Comparison of ENCODE assay signal across 2 cellular contexts in the genomic region with DNA sequence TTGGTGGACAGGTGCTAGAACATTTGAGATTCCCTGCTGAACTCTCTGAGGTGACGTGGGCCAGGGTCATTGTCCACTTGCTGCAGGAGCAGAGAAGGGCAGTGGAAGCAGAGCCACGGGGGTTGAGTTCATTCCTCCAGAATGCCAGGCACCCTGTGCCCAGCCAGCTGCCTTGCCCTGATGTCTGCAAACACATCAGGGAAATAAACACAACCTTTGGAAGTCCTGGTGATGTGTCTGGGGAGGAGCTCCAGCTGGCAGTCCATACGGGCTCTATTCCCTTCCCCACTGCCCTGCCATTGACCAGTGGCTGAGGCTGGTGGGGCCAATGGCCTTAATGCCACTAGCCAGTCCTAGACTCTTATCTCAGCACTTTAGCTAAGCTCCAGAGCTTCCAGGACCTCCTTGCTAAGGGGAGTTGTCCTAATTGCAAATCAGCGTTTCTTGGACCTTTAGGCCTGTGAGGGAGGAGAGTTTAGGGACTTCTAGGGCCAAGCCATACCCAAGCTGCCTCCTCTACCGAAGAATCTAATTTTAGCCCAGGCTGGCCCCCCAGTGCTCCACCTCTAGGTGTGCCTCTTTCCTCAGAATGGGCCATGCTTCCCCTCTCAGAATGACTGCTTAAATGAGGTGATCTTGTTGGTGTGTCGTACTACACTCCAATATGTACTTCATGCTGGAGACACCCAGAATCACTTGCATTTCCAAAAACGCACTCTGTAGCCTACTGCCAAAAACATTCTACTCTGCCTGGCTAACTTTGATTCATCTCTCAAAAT.
TF ChIP-seq lines count a peak whose summit lies in the region.

No MANE protein-coding gene starts in this region.

TF ChIP-seq in liver, 16 proteins besides CTCF, POLR2A, EP300 and RAD21:
- TF ChIP-seq REST (IDR thresholded peaks at IDR 0.05) = peak; percentile 47
- TF ChIP-seq NR2F2 (IDR thresholded peaks at IDR 0.05) = peak; percentile 84
- TF ChIP-seq GABPA (IDR thresholded peaks at IDR 0.05 in 1 of 2, conservative IDR thresholded peaks at IDR 0.05 in 1 of 2) = peak in 1 of 2 donors; percentile 15
- TF ChIP-seq, protein P1, sequence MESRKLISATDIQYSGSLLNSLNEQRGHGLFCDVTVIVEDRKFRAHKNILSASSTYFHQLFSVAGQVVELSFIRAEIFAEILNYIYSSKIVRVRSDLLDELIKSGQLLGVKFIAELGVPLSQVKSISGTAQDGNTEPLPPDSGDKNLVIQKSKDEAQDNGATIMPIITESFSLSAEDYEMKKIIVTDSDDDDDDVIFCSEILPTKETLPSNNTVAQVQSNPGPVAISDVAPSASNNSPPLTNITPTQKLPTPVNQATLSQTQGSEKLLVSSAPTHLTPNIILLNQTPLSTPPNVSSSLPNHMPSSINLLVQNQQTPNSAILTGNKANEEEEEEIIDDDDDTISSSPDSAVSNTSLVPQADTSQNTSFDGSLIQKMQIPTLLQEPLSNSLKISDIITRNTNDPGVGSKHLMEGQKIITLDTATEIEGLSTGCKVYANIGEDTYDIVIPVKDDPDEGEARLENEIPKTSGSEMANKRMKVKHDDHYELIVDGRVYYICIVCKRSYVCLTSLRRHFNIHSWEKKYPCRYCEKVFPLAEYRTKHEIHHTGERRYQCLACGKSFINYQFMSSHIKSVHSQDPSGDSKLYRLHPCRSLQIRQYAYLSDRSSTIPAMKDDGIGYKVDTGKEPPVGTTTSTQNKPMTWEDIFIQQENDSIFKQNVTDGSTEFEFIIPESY (IDR thresholded peaks at IDR 0.05) = peak; percentile 80
- peak; percentile 88 to 93 for TF ChIP-seq JUND (IDR thresholded peaks at IDR 0.05)
- peak; percentile 77 to 94 for TF ChIP-seq EGR1 (IDR thresholded peaks at IDR 0.05; ENCODE audit: low read depth in 2 of 2)
- TF ChIP-seq FOXA2 (IDR thresholded peaks at IDR 0.05) = peak; percentile 62
- peak; percentile 96 to 97 for TF ChIP-seq HNF4A (conservative IDR thresholded peaks at IDR 0.05)
- peak; percentile 92 for TF ChIP-seq HNF4G (IDR thresholded peaks at IDR 0.05)
- TF ChIP-seq MAX (IDR thresholded peaks at IDR 0.05) = peak; percentile 100
- peak; percentile 53 for TF ChIP-seq FOXA1 (IDR thresholded peaks at IDR 0.05)
- peak; percentile 92 for TF ChIP-seq TAF1 (conservative IDR thresholded peaks at IDR 0.05)
- peak; percentile 100 for TF ChIP-seq SP1 (IDR thresholded peaks at IDR 0.05)
- peak; percentile 100 for TF ChIP-seq RXRA (IDR thresholded peaks at IDR 0.05)
- peak; percentile 78 for TF ChIP-seq YY1 (IDR thresholded peaks at IDR 0.05)
- peak; percentile 77 for TF ChIP-seq ATF3 (IDR thresholded peaks at IDR 0.05)

TF ChIP-seq in HepG2, 621 proteins besides CTCF, POLR2A, EP300 and RAD21:
- no peak for TF ChIP-seq DPF2 (CRISPR knock-in tag; IDR thresholded peaks at IDR 0.05; ENCODE audit: borderline replicate concordance, low read depth)
- TF ChIP-seq, protein P2, sequence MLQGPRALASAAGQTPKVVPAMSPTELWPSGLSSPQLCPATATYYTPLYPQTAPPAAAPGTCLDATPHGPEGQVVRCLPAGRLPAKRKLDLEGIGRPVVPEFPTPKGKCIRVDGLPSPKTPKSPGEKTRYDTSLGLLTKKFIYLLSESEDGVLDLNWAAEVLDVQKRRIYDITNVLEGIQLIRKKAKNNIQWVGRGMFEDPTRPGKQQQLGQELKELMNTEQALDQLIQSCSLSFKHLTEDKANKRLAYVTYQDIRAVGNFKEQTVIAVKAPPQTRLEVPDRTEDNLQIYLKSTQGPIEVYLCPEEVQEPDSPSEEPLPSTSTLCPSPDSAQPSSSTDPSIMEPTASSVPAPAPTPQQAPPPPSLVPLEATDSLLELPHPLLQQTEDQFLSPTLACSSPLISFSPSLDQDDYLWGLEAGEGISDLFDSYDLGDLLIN (CRISPR knock-in tag; IDR thresholded peaks at IDR 0.05; ENCODE audit: borderline replicate concordance) = no peak
- TF ChIP-seq BCLAF1 (IDR thresholded peaks at IDR 0.05) = no peak
- TF ChIP-seq ARNT (IDR thresholded peaks at IDR 0.05) = no peak
- no peak for TF ChIP-seq NFE2L2 (IDR thresholded peaks at IDR 0.05; ENCODE audit: low read length)
- TF ChIP-seq, protein P3, sequence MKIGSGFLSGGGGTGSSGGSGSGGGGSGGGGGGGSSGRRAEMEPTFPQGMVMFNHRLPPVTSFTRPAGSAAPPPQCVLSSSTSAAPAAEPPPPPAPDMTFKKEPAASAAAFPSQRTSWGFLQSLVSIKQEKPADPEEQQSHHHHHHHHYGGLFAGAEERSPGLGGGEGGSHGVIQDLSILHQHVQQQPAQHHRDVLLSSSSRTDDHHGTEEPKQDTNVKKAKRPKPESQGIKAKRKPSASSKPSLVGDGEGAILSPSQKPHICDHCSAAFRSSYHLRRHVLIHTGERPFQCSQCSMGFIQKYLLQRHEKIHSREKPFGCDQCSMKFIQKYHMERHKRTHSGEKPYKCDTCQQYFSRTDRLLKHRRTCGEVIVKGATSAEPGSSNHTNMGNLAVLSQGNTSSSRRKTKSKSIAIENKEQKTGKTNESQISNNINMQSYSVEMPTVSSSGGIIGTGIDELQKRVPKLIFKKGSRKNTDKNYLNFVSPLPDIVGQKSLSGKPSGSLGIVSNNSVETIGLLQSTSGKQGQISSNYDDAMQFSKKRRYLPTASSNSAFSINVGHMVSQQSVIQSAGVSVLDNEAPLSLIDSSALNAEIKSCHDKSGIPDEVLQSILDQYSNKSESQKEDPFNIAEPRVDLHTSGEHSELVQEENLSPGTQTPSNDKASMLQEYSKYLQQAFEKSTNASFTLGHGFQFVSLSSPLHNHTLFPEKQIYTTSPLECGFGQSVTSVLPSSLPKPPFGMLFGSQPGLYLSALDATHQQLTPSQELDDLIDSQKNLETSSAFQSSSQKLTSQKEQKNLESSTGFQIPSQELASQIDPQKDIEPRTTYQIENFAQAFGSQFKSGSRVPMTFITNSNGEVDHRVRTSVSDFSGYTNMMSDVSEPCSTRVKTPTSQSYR (CRISPR knock-in tag; IDR thresholded peaks at IDR 0.05; ENCODE audit: borderline replicate concordance) = no peak
- TF ChIP-seq TBX2 (CRISPR knock-in tag; IDR thresholded peaks at IDR 0.05; ENCODE audit: borderline replicate concordance) = no peak
- TF ChIP-seq FOSL2 (CRISPR knock-in tag; IDR thresholded peaks at IDR 0.05) = no peak
- no peak for TF ChIP-seq ZSCAN9 (CRISPR knock-in tag; IDR thresholded peaks at IDR 0.05; ENCODE audit: borderline replicate concordance)
- no peak for TF ChIP-seq ZNF296 (CRISPR knock-in tag; conservative IDR thresholded peaks at IDR 0.05)
- TF ChIP-seq TOPORS (CRISPR knock-in tag; IDR thresholded peaks at IDR 0.05) = no peak
- TF ChIP-seq REPIN1 (CRISPR knock-in tag; IDR thresholded peaks at IDR 0.05; ENCODE audit: borderline replicate concordance, low read depth) = no peak
- no peak for TF ChIP-seq ZNF44 (CRISPR knock-in tag; IDR thresholded peaks at IDR 0.05)
